ENCODE assay signal across 20 cellular contexts in the genomic region with DNA sequence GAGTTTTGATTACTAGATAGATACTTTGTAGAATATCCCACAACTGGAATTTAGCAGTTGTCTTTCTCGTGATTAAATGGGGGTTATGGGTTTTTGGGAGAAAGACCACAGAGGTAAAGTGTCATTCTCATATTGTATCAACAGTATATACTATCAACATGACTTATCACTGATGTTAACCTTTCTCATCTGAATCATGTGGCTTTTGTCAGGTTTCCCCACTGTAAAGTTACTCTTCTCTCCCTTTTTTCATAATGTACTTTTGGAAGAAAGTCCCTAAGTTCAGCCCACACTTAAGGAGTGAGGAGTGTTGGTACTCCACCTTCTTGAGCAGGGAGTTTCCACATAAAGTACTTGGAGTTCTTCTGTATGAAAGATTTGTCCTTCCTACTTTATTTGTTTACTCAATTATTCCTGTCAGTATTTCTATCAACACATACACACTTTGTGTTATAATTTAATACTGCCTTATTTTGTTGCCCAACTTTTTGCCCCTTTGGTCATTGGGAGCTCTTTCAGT.
"Had no signal": no experiment of that assay in that cellular context is flagged by ENCODE, and none has a peak within 500 bp of the region (broad histone marks: within the 10 kb centered on the region; RNA-seq: fewer than 3 reads in every experiment).

No MANE protein-coding gene starts in this region.

- H3K4me1 Mint-ChIP-seq: activated CD4-positive, alpha-beta T cell treated with anti-CD3 and anti-CD28 coated beads for 36 hours; activated naive CD8-positive, alpha-beta T cell treated with anti-CD3 and anti-CD28 coated beads for 36 hours; brain; endodermal cell had no signal

- DNase-seq: activated CD4-positive, alpha-beta T cell treated with anti-CD3 and anti-CD28 coated beads for 36 hours; activated CD4-positive, alpha-beta T cell treated with anti-CD3 and anti-CD28 coated beads, Interleukin-2, amount 50 U/mL, for 48 hours; activated gamma-delta T cell treated with Interleukin-2 at 50 U/mL for 16 hours; activated naive CD8-positive, alpha-beta T cell treated with anti-CD3 and anti-CD28 coated beads for 36 hours; anterior cingulate cortex; central memory CD4-positive, alpha-beta T cell; endodermal cell; hypothalamus; islet precursor cell; nephron progenitor cell; occipital lobe; posterior cingulate gyrus; spleen; stimulated activated CD4-positive, alpha-beta T cell treated with anti-CD3 and anti-CD28 coated beads, Interleukin-4, amount 100 ng/mL, for 4 hours; upper lobe of left lung had no signal

- H3K27me3 Mint-ChIP-seq: activated naive CD8-positive, alpha-beta T cell treated with anti-CD3 and anti-CD28 coated beads for 36 hours; brain; stimulated activated memory B cell treated with anti-CD40 and anti-IgM and Interleukin-4, amounts not matched to agents 10 μg/mL and 1 μg/mL and 100 μg/mL, for 72 hours had no signal

- H3K27ac ChIP-seq: spleen, thoracic aorta, upper lobe of left lung had no signal

- FAIRE-seq: colon had no signal

- H3K4me1 ChIP-seq: spleen had no signal

- H3K9me3 Mint-ChIP-seq: activated naive CD8-positive, alpha-beta T cell treated with anti-CD3 and anti-CD28 coated beads for 36 hours; endodermal cell; nephron progenitor cell; stimulated activated memory B cell treated with anti-CD40 and anti-IgM and Interleukin-4, amounts not matched to agents 10 μg/mL and 1 μg/mL and 100 μg/mL, for 72 hours; WTC11 had no signal

- H3K4me3 Mint-ChIP-seq: activated CD4-positive, alpha-beta T cell treated with anti-CD3 and anti-CD28 coated beads for 36 hours; activated naive CD8-positive, alpha-beta T cell treated with anti-CD3 and anti-CD28 coated beads for 36 hours; brain; endodermal cell; nephron progenitor cell; stimulated activated memory B cell treated with anti-CD40 and anti-IgM and Interleukin-4, amounts not matched to agents 10 μg/mL and 1 μg/mL and 100 μg/mL, for 72 hours; WTC11 had no signal

- H3K36me3 Mint-ChIP-seq: activated naive CD8-positive, alpha-beta T cell treated with anti-CD3 and anti-CD28 coated beads for 36 hours; brain; stimulated activated memory B cell treated with anti-CD40 and anti-IgM and Interleukin-4, amounts not matched to agents 10 μg/mL and 1 μg/mL and 100 μg/mL, for 72 hours; WTC11 had no signal

- H3K36me3 ChIP-seq: spleen, thoracic aorta, upper lobe of left lung had no signal

- H3K27ac Mint-ChIP-seq: activated CD4-positive, alpha-beta T cell treated with anti-CD3 and anti-CD28 coated beads for 36 hours; activated naive CD8-positive, alpha-beta T cell treated with anti-CD3 and anti-CD28 coated beads for 36 hours; brain; endodermal cell; nephron progenitor cell; stimulated activated memory B cell treated with anti-CD40 and anti-IgM and Interleukin-4, amounts not matched to agents 10 μg/mL and 1 μg/mL and 100 μg/mL, for 72 hours; WTC11 had no signal

- H3K27me3 ChIP-seq: spleen, upper lobe of left lung had no signal

- H3K9me3 ChIP-seq: spleen, thoracic aorta, upper lobe of left lung had no signal

- ATAC-seq: activated CD4-positive, alpha-beta T cell treated with anti-CD3 and anti-CD28 coated beads for 36 hours; stimulated activated memory B cell treated with anti-CD40 and anti-IgM and Interleukin-4, amounts not matched to agents 10 μg/mL and 1 μg/mL and 100 μg/mL, for 72 hours; WTC11 had no signal

- H3K4me3 ChIP-seq: spleen, thoracic aorta, upper lobe of left lung had no signal
